11 cellular contexts compared by ENCODE assay signal in genomic region chr15:72179950-72180581, GRCh38. TPM values are rescaled to one million over a fixed set of nuclear protein-coding genes. Genes with fewer than 3 reads are reported as not detected.
DNase-seq lines count a peak whose midpoint lies in the region; ATAC-seq lines count a peak whose summit lies in the region.
"Had no signal": no experiment of that assay in that cellular context is flagged by ENCODE, and none has a peak within 500 bp of the region (broad histone marks: within the 10 kb centered on the region; RNA-seq: fewer than 3 reads in every experiment).

No MANE protein-coding gene starts in this region.

- peak; percentile 48 for DNase-seq in G401 (ENCODE audit: low spot score)
- DNase-seq in amygdala (lab: John Stamatoyannopoulos, UW), result peak in 50 of 56 donors; percentile 22 to 91 (median 74)
- peak; percentile 85 for DNase-seq in globus pallidus (ENCODE audit: low spot score)
- peak; percentile 54 for DNase-seq in occipital lobe (lab: John Stamatoyannopoulos, UW)
- no peak for DNase-seq in hepatic stellate cell (ENCODE audit: low spot score)
- DNase-seq in cerebellar cortex (ENCODE audit: low spot score), result no peak
- DNase-seq: NCI-H526 treated with DMSO at 0.1 percent for 48 hours; stimulated activated naive B cell treated with anti-CD40 and anti-IgM and Interleukin-4, amounts not matched to agents 10 μg/mL and 1 μg/mL and 100 μg/mL, for 72 hours had no signal

- in situ Hi-C loops in G401 (cut with HindIII; ENCODE audit: low sequenced_read_pairs), result no loop called here

- no peak for ATAC-seq in HG02588 (IDR thresholded peaks at IDR 0.05; ENCODE audit: unreplicated experiment)
- ATAC-seq in GM21737 (IDR thresholded peaks at IDR 0.05; ENCODE audit: unreplicated experiment), result no peak
- ATAC-seq: stimulated activated naive B cell treated with anti-CD40 and anti-IgM and Interleukin-4, amounts not matched to agents 10 μg/mL and 1 μg/mL and 100 μg/mL, for 72 hours had no signal

RNA-seq across cellular contexts. Expression of gene GRAMD2A, which starts 17.5 kb away (rescaled TPM):
- not detected in 2 replicates for total RNA-seq in G401 (2014; rRNA removed; shearing (Covaris generic))
- 0.47 TPM for total RNA-seq in occipital lobe
- total RNA-seq: B cell had no signal

RNA-seq across cellular contexts. Expression of gene PKM, which starts 50.9 kb away (rescaled TPM):
- total RNA-seq in G401 (2014; rRNA removed; shearing (Covaris generic)), result 1,858 and 2,103 TPM in 2 replicates
- 258 TPM for total RNA-seq in occipital lobe

Comparison
In these comparisons a context has a peak if more than half of its experiments do, and no peak if none do; other contexts are left out.
1. DNase-seq: peak in G401 (single experiment), amygdala (50 of 56), globus pallidus (single experiment) and occipital lobe (single experiment); none in hepatic stellate cell (single experiment) and cerebellar cortex (single experiment).